17 cellular contexts compared by ENCODE assay signal in genomic region chr7:132255898-132256297, GRCh38.
DNase-seq lines count a peak whose midpoint lies in the region; ATAC-seq and TF ChIP-seq lines count a peak whose summit lies in the region.
"Had no signal": no experiment of that assay in that cellular context is flagged by ENCODE, and none has a peak within 500 bp of the region (broad histone marks: within the 10 kb centered on the region; RNA-seq: fewer than 3 reads in every experiment).

No MANE protein-coding gene starts in this region.

- peak overlapping the region; percentile 100 for H3K27ac ChIP-seq in VCaP
- H3K27ac ChIP-seq in heart left ventricle = peak overlapping the region in 6 of 12 donors; percentile 9 to 49 (median 40)
- peak overlapping the region; percentile 41 for H3K27ac ChIP-seq in stomach smooth muscle (ENCODE audit: low read length)
- H3K27ac ChIP-seq: 22Rv1, transverse colon had no signal

- DNase-seq in NCI-H146 (lab: John Stamatoyannopoulos, UW) (peak; percentile 47), NCI-H146 treated with DMSO at 0.1 percent for 48 hours (lab: John Stamatoyannopoulos, UW; ENCODE audit: unreplicated experiment) (no peak), heart left ventricle (peak; percentile 37 to 74 (median 64))
- DNase-seq: activated CD8-positive, alpha-beta T cell treated with anti-CD3 and anti-CD28 coated beads, Interleukin-2, amount 10 ng/mL, durations not matched to agents 7 days and 5 days; activated naive CD4-positive, alpha-beta T cell treated with anti-CD3 and anti-CD28 coated beads for 36 hours; cortex of kidney; HCEC 1CT; PC-3; T1000; transverse colon had no signal

- peak overlapping the region in 1 of 2 donors; percentile 29 for H3K9ac ChIP-seq in stomach smooth muscle (ENCODE audit: low read length in 2 of 2)

- WGBS in heart left ventricle, 4 donors = 22 to 30% (median 26%) methylated on average over 6 of the region's 6 CpGs

- H3K4me3 ChIP-seq in heart left ventricle (no peak overlapping the region), stomach smooth muscle (ENCODE audit: low read length in 2 of 2) (no peak overlapping the region)
- H3K4me3 ChIP-seq: smooth muscle cell, transverse colon had no signal

- H3K9me3 ChIP-seq in heart left ventricle (no peaks in the 10 kb centered on the region), stomach smooth muscle (ENCODE audit: control insufficient read depth in 2 of 2, low read length in 2 of 2) (no peaks in the 10 kb centered on the region)
- H3K9me3 ChIP-seq: transverse colon had no signal

- no peak for TF ChIP-seq CTCF in VCaP (conservative IDR thresholded peaks at IDR 0.05)
- TF ChIP-seq CTCF in heart left ventricle (IDR thresholded peaks at IDR 0.05) = no peak

- intact Hi-C loops in heart left ventricle (cut with DNase I) = loop anchor here in 3 of 10 donors (10.0 kb wide), 3 partner anchors 251 to 561 kb away; no protein-coding TSS in a partner anchor

- H3K27me3 ChIP-seq in heart left ventricle (no peaks in the 10 kb centered on the region), stomach smooth muscle (ENCODE audit: control insufficient read depth in 1 of 2, insufficient read depth in 2 of 2, low read length in 2 of 2) (peaks cover 0 to 2% of the 10 kb centered on the region in 2 donors)
- H3K27me3 ChIP-seq: transverse colon had no signal

- TF ChIP-seq POLR2A in heart left ventricle (IDR thresholded peaks at IDR 0.05) = no peak

- peaks cover 0 to 42% (median 17%) of the 10 kb centered on the region in 12 donors for H3K4me1 ChIP-seq in heart left ventricle
- H3K4me1 ChIP-seq in stomach smooth muscle (ENCODE audit: control insufficient read depth, insufficient read depth, low read length) = peaks cover 43% of the 10 kb centered on the region

- no peaks in the 10 kb centered on the region for H3K36me3 ChIP-seq in heart left ventricle
- H3K36me3 ChIP-seq in stomach smooth muscle (ENCODE audit: control insufficient read depth in 2 of 2, insufficient read depth in 2 of 2, low read length in 2 of 2) = no peaks in the 10 kb centered on the region
- H3K36me3 ChIP-seq: transverse colon had no signal

- ATAC-seq in heart left ventricle (peak; percentile 64 to 75 (median 70)), HG02840 (IDR thresholded peaks at IDR 0.05; ENCODE audit: low FRiP score, unreplicated experiment) (no peak), GM21723 (IDR thresholded peaks at IDR 0.05; ENCODE audit: unreplicated experiment) (no peak), HG02678 (IDR thresholded peaks at IDR 0.05; ENCODE audit: unreplicated experiment) (no peak)
- ATAC-seq: activated CD8-positive, alpha-beta T cell treated with anti-CD3 and anti-CD28 coated beads, Interleukin-2, amount 10 ng/mL, durations not matched to agents 7 days and 5 days; PC-3 had no signal

Comparison
In these comparisons a context has a peak if more than half of its experiments do, and no peak if none do; other contexts are left out.
1. ATAC-seq: peak in heart left ventricle (4 of 4); none in HG02840 (single experiment), GM21723 (single experiment) and HG02678 (single experiment).